In genomic region chr16:70454221-70455034, GRCh38 we compare ENCODE assay signal across 8 cellular contexts. TPM values are rescaled to one million over a fixed set of nuclear protein-coding genes. Genes with fewer than 3 reads are reported as not detected.
DNase-seq lines count a peak whose midpoint lies in the region; ATAC-seq and TF ChIP-seq lines count a peak whose summit lies in the region.

Gene FCSK, plus strand, starts transcription at chr16:70454595. Its CDS starts 8,596 bp downstream, at chr16:70463191.

- H3K9me3 ChIP-seq in CD8-positive, alpha-beta T cell (ENCODE audit: low read length): no peaks in the 10 kb centered on the region
- no peaks in the 10 kb centered on the region for H3K9me3 ChIP-seq in PC-9 (ENCODE audit: insufficient read depth, low read depth)

- TF ChIP-seq CTCF in CD8-positive, alpha-beta T cell (IDR thresholded peaks at IDR 0.05): no peak
- TF ChIP-seq CTCF in PC-9 (conservative IDR thresholded peaks at IDR 0.05) (no peak), fibroblast of the aortic adventitia (IDR thresholded peaks at IDR 0.05; ENCODE audit: insufficient read depth, low read length) (no peak), nephron progenitor cell (IDR thresholded peaks at IDR 0.05) (peak; percentile 22)

- H3K4me2 ChIP-seq in PC-9: peak within 1 kb of the TSS; percentile 96

- H3K9me2 ChIP-seq in PC-9 (ENCODE audit: insufficient read depth): no peaks in the 10 kb centered on the region

- 0 out of 2 replicates have a peak, but pooled peaks cover 8% of the 10 kb centered on the region for H3K79me2 ChIP-seq in PC-9 (ENCODE audit: low read depth)

- peaks cover 5% of the 10 kb centered on the region; the same call in 1 of the 2 replicates for H3F3A ChIP-seq in PC-9 (ENCODE audit: insufficient read depth, low read depth)

- H4K20me1 ChIP-seq in PC-9 (ENCODE audit: insufficient read depth): no peaks in the 10 kb centered on the region

- intact Hi-C loops in CD8-positive, alpha-beta T cell (cut with DNase I, micrococcal nuclease): loop anchor here (1.0 to 5.0 kb wide), 6 partner anchors 15 to 165 kb away; partner anchors contain the start of genes COG4 (in 2 of the 2), DDX19A (in 2 of the 2), SF3B3 (in 2 of the 2) and ST3GAL2 (in 2 of the 2)
- intact Hi-C loops in PC-9 (cut with micrococcal nuclease; ENCODE audit: unreplicated experiment): loop anchor here (1.0 to 2.0 kb wide), 3 partner anchors 16 to 74 kb away; partner anchors contain the start of gene ST3GAL2

- H3K4me3 Mint-ChIP-seq in CD8-positive, alpha-beta T cell: peak within 1 kb of the TSS; percentile 90
- H3K4me3 Mint-ChIP-seq in activated T-helper 17 cell treated with anti-CD3 and anti-CD28 coated beads, Interleukin-2, amount 50 U/mL, for 72 hours: peak within 1 kb of the TSS; percentile 87
- H3K4me3 Mint-ChIP-seq in nephron progenitor cell: peak within 1 kb of the TSS; percentile 88
- H3K4me3 Mint-ChIP-seq in stimulated activated naive CD8-positive, alpha-beta T cell treated with anti-CD3 and anti-CD28 coated beads, Interleukin-15, amount 100 ng/mL, for 72 hours: peak within 1 kb of the TSS; percentile 92 to 94

- H2AFZ ChIP-seq in PC-9: peak within 1 kb of the TSS; percentile 99

- no peaks in the 10 kb centered on the region for H3K36me3 ChIP-seq in CD8-positive, alpha-beta T cell (ENCODE audit: insufficient read depth, low read length)
- no peaks in the 10 kb centered on the region for H3K36me3 ChIP-seq in PC-9 (ENCODE audit: low read depth)

- H3K36me3 Mint-ChIP-seq in CD8-positive, alpha-beta T cell: peaks cover 3% of the 10 kb centered on the region
- H3K36me3 Mint-ChIP-seq in activated T-helper 17 cell treated with anti-CD3 and anti-CD28 coated beads, Interleukin-2, amount 50 U/mL, for 72 hours (ENCODE audit: low read depth): no peaks in the 10 kb centered on the region
- no peaks in the 10 kb centered on the region for H3K36me3 Mint-ChIP-seq in nephron progenitor cell (ENCODE audit: low read depth)

- CTCF ChIA-PET in CD8-positive, alpha-beta T cell (lab: Charles Lee): interaction anchor here (0.6 to 1.4 kb wide), 4 partner anchors 25 to 74 kb away, joined by 3 to 6 read pairs (median 4); no protein-coding TSS in a partner anchor
- CTCF ChIA-PET in PC-9 (lab: Charles Lee): no interaction called here

- ATAC-seq in CD8-positive, alpha-beta T cell: peak; percentile 90
- peak; percentile 83 for ATAC-seq in GM19395 (IDR thresholded peaks at IDR 0.05; ENCODE audit: unreplicated experiment)
- ATAC-seq in HG03558 (IDR thresholded peaks at IDR 0.05; ENCODE audit: extremely low read depth, unreplicated experiment): peak; percentile 52
- ATAC-seq in activated T-helper 17 cell treated with anti-CD3 and anti-CD28 coated beads, Interleukin-2, amount 50 U/mL, for 72 hours (replicated peaks): peak; percentile 93
- peak; percentile 94 for ATAC-seq in stimulated activated naive CD8-positive, alpha-beta T cell treated with anti-CD3 and anti-CD28 coated beads, Interleukin-15, amount 100 ng/mL, for 72 hours

- DNase-seq in CD8-positive, alpha-beta T cell: peak; percentile 50 to 85 (median 66)
- DNase-seq in PC-9 (peak in 1 of 2 experiments; percentile 67), fibroblast of the aortic adventitia (ENCODE audit: low read depth) (peak; percentile 72), nephron progenitor cell (peak; percentile 81)
- DNase-seq in stimulated activated naive CD8-positive, alpha-beta T cell treated with anti-CD3 and anti-CD28 coated beads, Interleukin-15, amount 100 ng/mL, for 72 hours: peak; percentile 73 to 79

- POLR2A ChIA-PET in CD8-positive, alpha-beta T cell (lab: Charles Lee): interaction anchor here (0.6 to 3.6 kb wide), 10 partner anchors 15 to 1440 kb away, joined by 3 to 32 read pairs (median 4); partner anchors contain the start of genes COG4, DDX19A, SF3B3 and ST3GAL2
- POLR2A ChIA-PET in PC-9 (lab: Charles Lee; ENCODE audit: unreplicated experiment): interaction anchor here (0.5 kb wide), 1 partner anchor 835 kb away, joined by 5 read pairs; the partner anchor contains the start of gene CMTR2

- H3K4me3 ChIP-seq in CD8-positive, alpha-beta T cell (ENCODE audit: low read depth, low read length): peak within 1 kb of the TSS; percentile 100
- H3K4me3 ChIP-seq in PC-9: peak within 1 kb of the TSS; percentile 96
- peak within 1 kb of the TSS; percentile 80 for H3K4me3 ChIP-seq in fibroblast of the aortic adventitia (ENCODE audit: low read depth, low read length)

- H3K4me1 ChIP-seq in CD8-positive, alpha-beta T cell (ENCODE audit: insufficient read depth, low read length): peaks cover 20% of the 10 kb centered on the region
- peaks cover 14% of the 10 kb centered on the region for H3K4me1 ChIP-seq in PC-9 (replicated peaks; ENCODE audit: insufficient read depth)

- H3K9me3 Mint-ChIP-seq in CD8-positive, alpha-beta T cell: no peaks in the 10 kb centered on the region
- no peaks in the 10 kb centered on the region for H3K9me3 Mint-ChIP-seq in activated T-helper 17 cell treated with anti-CD3 and anti-CD28 coated beads, Interleukin-2, amount 50 U/mL, for 72 hours
- H3K9me3 Mint-ChIP-seq in nephron progenitor cell: no peaks in the 10 kb centered on the region
- H3K9me3 Mint-ChIP-seq in stimulated activated naive CD8-positive, alpha-beta T cell treated with anti-CD3 and anti-CD28 coated beads, Interleukin-15, amount 100 ng/mL, for 72 hours: no peaks in the 10 kb centered on the region

- BruUV-seq in PC-9 (replicated peaks; lab: Mats Ljungman, UMichigan): no TSS peak

- no peaks in the 10 kb centered on the region for H3K27me3 ChIP-seq in CD8-positive, alpha-beta T cell (ENCODE audit: insufficient read depth, low read length)
- no peaks in the 10 kb centered on the region for H3K27me3 ChIP-seq in PC-9 (ENCODE audit: insufficient read depth, low read depth)

- H3K27ac ChIP-seq in CD8-positive, alpha-beta T cell (ENCODE audit: low read depth, low read length): peak within 1 kb of the TSS; percentile 76
- H3K27ac ChIP-seq in PC-9: peak within 1 kb of the TSS; percentile 89

- H3K4me1 Mint-ChIP-seq in CD8-positive, alpha-beta T cell (ENCODE audit: low read depth): peaks cover 27% of the 10 kb centered on the region
- H3K4me1 Mint-ChIP-seq in activated T-helper 17 cell treated with anti-CD3 and anti-CD28 coated beads, Interleukin-2, amount 50 U/mL, for 72 hours: peaks cover 6% of the 10 kb centered on the region
- peaks cover 17% of the 10 kb centered on the region for H3K4me1 Mint-ChIP-seq in nephron progenitor cell
- H3K4me1 Mint-ChIP-seq in stimulated activated naive CD8-positive, alpha-beta T cell treated with anti-CD3 and anti-CD28 coated beads, Interleukin-15, amount 100 ng/mL, for 72 hours: peaks cover 27% of the 10 kb centered on the region

- H3K27me3 Mint-ChIP-seq in CD8-positive, alpha-beta T cell (ENCODE audit: low read depth): no peaks in the 10 kb centered on the region
- H3K27me3 Mint-ChIP-seq in activated T-helper 17 cell treated with anti-CD3 and anti-CD28 coated beads, Interleukin-2, amount 50 U/mL, for 72 hours: no peaks in the 10 kb centered on the region
- H3K27me3 Mint-ChIP-seq in nephron progenitor cell (ENCODE audit: low read depth, poor library complexity): peaks cover 5% of the 10 kb centered on the region
- no peaks in the 10 kb centered on the region for H3K27me3 Mint-ChIP-seq in stimulated activated naive CD8-positive, alpha-beta T cell treated with anti-CD3 and anti-CD28 coated beads, Interleukin-15, amount 100 ng/mL, for 72 hours

- peak within 1 kb of the TSS; percentile 88 for H3K27ac Mint-ChIP-seq in CD8-positive, alpha-beta T cell
- peak within 1 kb of the TSS; percentile 90 for H3K27ac Mint-ChIP-seq in activated T-helper 17 cell treated with anti-CD3 and anti-CD28 coated beads, Interleukin-2, amount 50 U/mL, for 72 hours
- peak within 1 kb of the TSS; percentile 98 for H3K27ac Mint-ChIP-seq in nephron progenitor cell
- peak within 1 kb of the TSS; percentile 97 to 99 for H3K27ac Mint-ChIP-seq in stimulated activated naive CD8-positive, alpha-beta T cell treated with anti-CD3 and anti-CD28 coated beads, Interleukin-15, amount 100 ng/mL, for 72 hours

RNA-seq across cellular contexts. Expression of gene FCSK, which starts in this region (rescaled TPM):
- total RNA-seq in CD8-positive, alpha-beta T cell: 10 to 100 TPM; 17.8 to 18.2 TPM
- total RNA-seq in PC-9 (2021): 17.0 and 19.3 TPM in 2 replicates
- 10 to 100 TPM in 1 of 2 donors, 1 to 10 TPM in 1; 8.2 to 13.9 TPM for total RNA-seq in activated T-helper 17 cell treated with anti-CD3 and anti-CD28 coated beads, Interleukin-2, amount 50 U/mL, for 72 hours
- 8.1 and 8.9 TPM in 2 replicates for total RNA-seq in fibroblast of the aortic adventitia (ENCODE audit: low replicate concordance)
